2 cellular contexts compared by ENCODE assay signal in the genomic region with DNA sequence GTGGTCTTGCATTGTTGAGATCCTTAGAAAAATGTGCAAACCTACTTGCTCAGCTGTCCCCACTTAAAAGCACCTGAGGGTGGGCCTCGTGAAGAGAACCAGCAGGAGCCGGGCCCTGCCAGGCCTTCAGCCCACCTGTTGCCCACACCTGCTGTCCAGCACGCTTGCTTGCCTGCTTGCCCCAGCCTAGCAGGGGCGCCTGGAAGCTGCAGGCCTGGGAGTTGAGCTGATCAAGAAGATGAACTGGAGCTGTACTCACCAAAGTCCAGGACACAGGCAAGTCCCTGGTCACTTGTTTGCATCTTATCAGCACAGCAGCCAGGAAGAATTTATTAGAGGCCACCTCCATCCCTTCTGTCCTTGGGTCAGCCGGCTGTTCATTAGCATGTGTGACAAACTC.
TF ChIP-seq lines count a peak whose summit lies in the region.

No MANE protein-coding gene starts in this region.

TF ChIP-seq in GM23338, 12 proteins besides CTCF, POLR2A, EP300 and RAD21 (continued from another document):
- TF ChIP-seq ZNF114 (CRISPR knock-in tag; IDR thresholded peaks at IDR 0.05) (no peak), EZH2phosphoT487 (IDR thresholded peaks at IDR 0.05; ENCODE audit: unreplicated experiment) (no peak)
TF ChIP-seq in GM23338: peak in this region for 0.

TF ChIP-seq in K562, 482 proteins besides CTCF, POLR2A, EP300 and RAD21 (continued from another document):
- TF ChIP-seq, protein P1, sequence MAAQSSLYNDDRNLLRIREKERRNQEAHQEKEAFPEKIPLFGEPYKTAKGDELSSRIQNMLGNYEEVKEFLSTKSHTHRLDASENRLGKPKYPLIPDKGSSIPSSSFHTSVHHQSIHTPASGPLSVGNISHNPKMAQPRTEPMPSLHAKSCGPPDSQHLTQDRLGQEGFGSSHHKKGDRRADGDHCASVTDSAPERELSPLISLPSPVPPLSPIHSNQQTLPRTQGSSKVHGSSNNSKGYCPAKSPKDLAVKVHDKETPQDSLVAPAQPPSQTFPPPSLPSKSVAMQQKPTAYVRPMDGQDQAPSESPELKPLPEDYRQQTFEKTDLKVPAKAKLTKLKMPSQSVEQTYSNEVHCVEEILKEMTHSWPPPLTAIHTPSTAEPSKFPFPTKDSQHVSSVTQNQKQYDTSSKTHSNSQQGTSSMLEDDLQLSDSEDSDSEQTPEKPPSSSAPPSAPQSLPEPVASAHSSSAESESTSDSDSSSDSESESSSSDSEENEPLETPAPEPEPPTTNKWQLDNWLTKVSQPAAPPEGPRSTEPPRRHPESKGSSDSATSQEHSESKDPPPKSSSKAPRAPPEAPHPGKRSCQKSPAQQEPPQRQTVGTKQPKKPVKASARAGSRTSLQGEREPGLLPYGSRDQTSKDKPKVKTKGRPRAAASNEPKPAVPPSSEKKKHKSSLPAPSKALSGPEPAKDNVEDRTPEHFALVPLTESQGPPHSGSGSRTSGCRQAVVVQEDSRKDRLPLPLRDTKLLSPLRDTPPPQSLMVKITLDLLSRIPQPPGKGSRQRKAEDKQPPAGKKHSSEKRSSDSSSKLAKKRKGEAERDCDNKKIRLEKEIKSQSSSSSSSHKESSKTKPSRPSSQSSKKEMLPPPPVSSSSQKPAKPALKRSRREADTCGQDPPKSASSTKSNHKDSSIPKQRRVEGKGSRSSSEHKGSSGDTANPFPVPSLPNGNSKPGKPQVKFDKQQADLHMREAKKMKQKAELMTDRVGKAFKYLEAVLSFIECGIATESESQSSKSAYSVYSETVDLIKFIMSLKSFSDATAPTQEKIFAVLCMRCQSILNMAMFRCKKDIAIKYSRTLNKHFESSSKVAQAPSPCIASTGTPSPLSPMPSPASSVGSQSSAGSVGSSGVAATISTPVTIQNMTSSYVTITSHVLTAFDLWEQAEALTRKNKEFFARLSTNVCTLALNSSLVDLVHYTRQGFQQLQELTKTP (IDR thresholded peaks at IDR 0.05; ENCODE audit: low read depth in 1 of 2, partially characterized antibody in 2 of 2) = no peak
- no peak for TF ChIP-seq YBX1 (IDR thresholded peaks at IDR 0.05)
- no peak for TF ChIP-seq POLR2AphosphoS2 (IDR thresholded peaks at IDR 0.05; ENCODE audit: low read length)
- no peak for TF ChIP-seq KLF1 (tag; IDR thresholded peaks at IDR 0.05)
- TF ChIP-seq MXI1 (IDR thresholded peaks at IDR 0.05; ENCODE audit: low read depth, low read length) = no peak
- no peak for TF ChIP-seq SAFB2 (IDR thresholded peaks at IDR 0.05; ENCODE audit: borderline replicate concordance, low read depth, low read length, severe bottlenecking)
